ENCODE assay signal across 31 cellular contexts in genomic region chr12:1778911-1779310, GRCh38. TPM values are rescaled to one million over a fixed set of nuclear protein-coding genes. Genes with fewer than 3 reads are reported as not detected.
DNase-seq lines count a peak whose midpoint lies in the region; ATAC-seq and TF ChIP-seq lines count a peak whose summit lies in the region.
"Had no signal": no experiment of that assay in that cellular context is flagged by ENCODE, and none has a peak within 500 bp of the region (broad histone marks: within the 10 kb centered on the region; RNA-seq: fewer than 3 reads in every experiment).

No MANE protein-coding gene starts in this region.

- peaks cover 9% of the 10 kb centered on the region for H4K20me1 ChIP-seq in mammary epithelial cell (ENCODE audit: insufficient read depth, low read length)

- H3K9me3 ChIP-seq in mammary epithelial cell (replicated peaks; ENCODE audit: insufficient read depth, low read length) (no peaks in the 10 kb centered on the region), thoracic aorta (no peaks in the 10 kb centered on the region)
- H3K9me3 ChIP-seq: left lung, psoas muscle, sigmoid colon, upper lobe of left lung had no signal

- H3K27ac ChIP-seq in mammary epithelial cell (ENCODE audit: insufficient read depth, low read depth, low read length) (no peak overlapping the region), caudate nucleus (ENCODE audit: low read depth, low read length) (peak overlapping the region; percentile 92), thoracic aorta (no peak overlapping the region)
- H3K27ac ChIP-seq: 22Rv1, brain microvascular endothelial cell, C4-2B, psoas muscle, sigmoid colon, upper lobe of left lung had no signal

- dilution Hi-C loops in mammary epithelial cell (cut with HindIII; ENCODE audit: low sequenced_read_pairs), result loop anchor here (25.0 kb wide), 1 partner anchor 117 kb away; no protein-coding TSS in a partner anchor

- H3K36me3 Mint-ChIP-seq in MCF 10A (ENCODE audit: insufficient read depth, unreplicated experiment), result peaks cover 23% of the 10 kb centered on the region
- H3K36me3 Mint-ChIP-seq in type B pancreatic cell, result peaks cover 48% of the 10 kb centered on the region

- no peak overlapping the region for H2AFZ ChIP-seq in mammary epithelial cell (ENCODE audit: low read depth, low read length)

- intact Hi-C loops in MCF 10A (cut with micrococcal nuclease), result loop anchor here (2.0 kb wide), 1 partner anchor 88 kb away; the partner anchor contains the start of gene ADIPOR2
- intact Hi-C loops in mammary epithelial cell (cut with micrococcal nuclease), result loop anchor here (5.0 kb wide), 1 partner anchor 87 kb away; the partner anchor contains the start of gene ADIPOR2
- intact Hi-C loops in left ventricle myocardium superior (cut with micrococcal nuclease), result no loop called here

- H3K27me3 Mint-ChIP-seq in MCF 10A (ENCODE audit: insufficient read depth, unreplicated experiment) (no peaks in the 10 kb centered on the region), type B pancreatic cell (peaks cover 14% of the 10 kb centered on the region)
- H3K27me3 Mint-ChIP-seq: activated CD4-positive, alpha-beta memory T cell treated with anti-CD3 and anti-CD28 coated beads, Interleukin-2, amount 10 ng/mL, durations not matched to agents 7 days and 5 days; activated naive CD4-positive, alpha-beta T cell treated with anti-CD3 and anti-CD28 coated beads, Interleukin-2, amount 10 ng/mL, durations not matched to agents 7 days and 5 days; naive B cell; stimulated activated naive CD8-positive, alpha-beta T cell treated with anti-CD3 and anti-CD28 coated beads, Interleukin-15, amount 100 ng/mL, for 72 hours had no signal

- POLR2A ChIA-PET in MCF 10A (lab: Yijun Ruan, JAX), result interaction anchor here (0.7 to 1.6 kb wide), 3 partner anchors 77 to 88 kb away, joined by 3 to 6 read pairs (median 3); partner anchors contain the start of gene ADIPOR2

- TF ChIP-seq CTCF in MCF 10A (IDR thresholded peaks at IDR 0.05; ENCODE audit: unreplicated experiment) (no peak), mammary epithelial cell (conservative IDR thresholded peaks at IDR 0.05 in 1 of 2, IDR thresholded peaks at IDR 0.05 in 1 of 2; ENCODE audit: extremely low read depth in 1 of 2, insufficient read depth in 1 of 2, low read depth in 1 of 2, low read length in 2 of 2) (no peak), thoracic aorta (IDR thresholded peaks at IDR 0.05) (no peak), type B pancreatic cell (conservative IDR thresholded peaks at IDR 0.05) (no peak)

- no peak overlapping the region for H3K4me3 ChIP-seq in mammary epithelial cell (replicated peaks in 1 of 3; ENCODE audit: insufficient read depth in 1 of 3, low read depth in 2 of 3, low read length in 3 of 3)
- H3K4me3 ChIP-seq in thoracic aorta, result no peak overlapping the region
- H3K4me3 ChIP-seq: left lung, psoas muscle, sigmoid colon, upper lobe of left lung had no signal

- WGBS in mammary epithelial cell (ENCODE audit: low coverage, missing lambda C conversion rate), result 38% methylated on average over 3 of the region's 4 CpGs

- H3K4me1 Mint-ChIP-seq in MCF 10A (ENCODE audit: insufficient read depth, unreplicated experiment), result peaks cover 45% of the 10 kb centered on the region
- H3K4me1 Mint-ChIP-seq in type B pancreatic cell (ENCODE audit: unreplicated experiment), result peaks cover 21% of the 10 kb centered on the region
- H3K4me1 Mint-ChIP-seq: activated naive CD4-positive, alpha-beta T cell treated with anti-CD3 and anti-CD28 coated beads, Interleukin-2, amount 10 ng/mL, durations not matched to agents 7 days and 5 days had no signal

- BruUV-seq in MCF 10A (replicated peaks; lab: Mats Ljungman, UMichigan), result TSS peak; percentile 12
- no TSS peak for BruUV-seq in mammary epithelial cell (replicated peaks; lab: Mats Ljungman, UMichigan)

- peak; percentile 31 for ATAC-seq in left ventricle myocardium superior
- ATAC-seq in thoracic aorta (ENCODE audit: insufficient number of reproducible peaks, low FRiP score, low read depth), result peak; percentile 55
- ATAC-seq: left lung; psoas muscle; stimulated activated naive CD8-positive, alpha-beta T cell treated with anti-CD3 and anti-CD28 coated beads, Interleukin-15, amount 100 ng/mL, for 72 hours had no signal

- peaks cover 60% of the 10 kb centered on the region for H3K79me2 ChIP-seq in mammary epithelial cell (ENCODE audit: insufficient read depth, low read length)

- no peak overlapping the region for H3K4me2 ChIP-seq in mammary epithelial cell (ENCODE audit: insufficient read depth, low read depth, low read length)

- no peak overlapping the region for H3K9ac ChIP-seq in mammary epithelial cell (ENCODE audit: insufficient read depth, low read length)

- H3K4me3 Mint-ChIP-seq in MCF 10A (ENCODE audit: unreplicated experiment) (no peak overlapping the region), type B pancreatic cell (no peak overlapping the region)
- H3K4me3 Mint-ChIP-seq: activated CD4-positive, alpha-beta memory T cell treated with anti-CD3 and anti-CD28 coated beads, Interleukin-2, amount 10 ng/mL, durations not matched to agents 7 days and 5 days; activated naive CD4-positive, alpha-beta T cell treated with anti-CD3 and anti-CD28 coated beads, Interleukin-2, amount 10 ng/mL, durations not matched to agents 7 days and 5 days; naive B cell; stimulated activated naive CD8-positive, alpha-beta T cell treated with anti-CD3 and anti-CD28 coated beads, Interleukin-15, amount 100 ng/mL, for 72 hours had no signal

- peaks cover 32% of the 10 kb centered on the region for H3K4me1 ChIP-seq in mammary epithelial cell (ENCODE audit: insufficient read depth, low read length)
- peaks cover 7 to 20% of the 10 kb centered on the region in 2 donors for H3K4me1 ChIP-seq in thoracic aorta (ENCODE audit: control insufficient read depth in 1 of 2, low read depth in 2 of 2)

- peaks cover 9% of the 10 kb centered on the region for H3K36me3 ChIP-seq in mammary epithelial cell (ENCODE audit: insufficient read depth, low read length)
- no peaks in the 10 kb centered on the region for H3K36me3 ChIP-seq in thoracic aorta
- H3K36me3 ChIP-seq: brain microvascular endothelial cell had no signal

- in situ Hi-C loops in mammary epithelial cell (cut with MboI; ENCODE audit: low sequenced_read_pairs in 2 of 2), result no loop called here

- H3K27ac Mint-ChIP-seq in MCF 10A (ENCODE audit: low read depth, unreplicated experiment) (no peak overlapping the region), type B pancreatic cell (no peak overlapping the region)
- H3K27ac Mint-ChIP-seq: activated CD4-positive, alpha-beta memory T cell treated with anti-CD3 and anti-CD28 coated beads, Interleukin-2, amount 10 ng/mL, durations not matched to agents 7 days and 5 days; activated naive CD4-positive, alpha-beta T cell treated with anti-CD3 and anti-CD28 coated beads, Interleukin-2, amount 10 ng/mL, durations not matched to agents 7 days and 5 days had no signal

- H3K9me3 Mint-ChIP-seq in MCF 10A (ENCODE audit: unreplicated experiment) (no peaks in the 10 kb centered on the region), type B pancreatic cell (no peaks in the 10 kb centered on the region)
- H3K9me3 Mint-ChIP-seq: activated CD4-positive, alpha-beta memory T cell treated with anti-CD3 and anti-CD28 coated beads, Interleukin-2, amount 10 ng/mL, durations not matched to agents 7 days and 5 days; activated naive CD4-positive, alpha-beta T cell treated with anti-CD3 and anti-CD28 coated beads, Interleukin-2, amount 10 ng/mL, durations not matched to agents 7 days and 5 days; naive B cell; stimulated activated naive CD8-positive, alpha-beta T cell treated with anti-CD3 and anti-CD28 coated beads, Interleukin-15, amount 100 ng/mL, for 72 hours had no signal

- no peaks in the 10 kb centered on the region for H3K27me3 ChIP-seq in mammary epithelial cell (ENCODE audit: insufficient read depth, low read length)
- no peaks in the 10 kb centered on the region for H3K27me3 ChIP-seq in thoracic aorta (replicated peaks; ENCODE audit: insufficient read depth)
- H3K27me3 ChIP-seq: brain microvascular endothelial cell, left lung, sigmoid colon, upper lobe of left lung had no signal

- CTCF ChIA-PET in MCF 10A (lab: Yijun Ruan, JAX) (interaction anchor here (1.8 kb wide), 1 partner anchor 12 kb away, joined by 11 read pairs; no protein-coding TSS in a partner anchor), mammary epithelial cell (lab: Charles Lee; ENCODE audit: low non-redundant PET) (no interaction called here)

- DNase-seq in MCF 10A (ENCODE audit: unreplicated experiment), result peak; percentile 14
- no peak for DNase-seq in mammary epithelial cell
- DNase-seq in caudate nucleus (lab: John Stamatoyannopoulos, UW), result no peak
- DNase-seq in left ventricle myocardium superior, result no peak
- no peak for DNase-seq in thoracic aorta (ENCODE audit: low spot score)
- no peak for DNase-seq in type B pancreatic cell (ENCODE audit: extremely low spot score, unreplicated experiment)
- DNase-seq in occipital lobe (lab: John Stamatoyannopoulos, UW), result no peak
- no peak for DNase-seq in NCI-H187 treated with DMSO at 0.1 percent for 48 hours (lab: John Stamatoyannopoulos, UW)
- DNase-seq: activated CD4-positive, alpha-beta memory T cell treated with anti-CD3 and anti-CD28 coated beads, Interleukin-2, amount 10 ng/mL, durations not matched to agents 7 days and 5 days; activated CD8-positive, alpha-beta memory T cell treated with anti-CD3 and anti-CD28 coated beads, Interleukin-2, amount 50 U/mL, for 48 hours; activated naive CD4-positive, alpha-beta T cell treated with anti-CD3 and anti-CD28 coated beads, Interleukin-2, amount 10 ng/mL, durations not matched to agents 7 days and 5 days; brain microvascular endothelial cell; DMS79; effector CD8-positive, alpha-beta T cell; Kasumi-1; left lung; MV-4-11; naive B cell; NCI-H1436 treated with DMSO at 0.1 percent for 48 hours; NCI-H345; psoas muscle; SHP77; sigmoid colon; stimulated activated CD4-positive, alpha-beta T cell treated with anti-CD3 and anti-CD28 coated beads, Interleukin-12 subunit alpha, Interleukin-12 subunit beta, amount 100 ng/mL, for 4 hours; stimulated activated CD4-positive, alpha-beta T cell treated with anti-CD3 and anti-CD28 coated beads, Interleukin-2, amount 100 ng/mL, for 48 hours; stimulated activated naive CD8-positive, alpha-beta T cell treated with anti-CD3 and anti-CD28 coated beads, Interleukin-15, amount 100 ng/mL, for 72 hours; upper lobe of left lung had no signal

RNA-seq across cellular contexts. Expression of gene LRTM2, which starts 41.5 kb away (rescaled TPM):
- total RNA-seq in MCF 10A (2022) (not detected in 2 replicates), mammary epithelial cell (not detected), left ventricle myocardium superior (not detected), thoracic aorta (not detected), type B pancreatic cell (ENCODE audit: low replicate concordance) (0.12 and 0.95 TPM in 2 replicates), occipital lobe (4.5 TPM)
- polyA plus RNA-seq in mammary epithelial cell, result not detected
- not detected for polyA minus RNA-seq in mammary epithelial cell
- total RNA-seq: activated CD4-positive, alpha-beta memory T cell treated with anti-CD3 and anti-CD28 coated beads, Interleukin-2, amount 10 ng/mL, durations not matched to agents 7 days and 5 days; epithelial cell of proximal tubule; left lung; psoas muscle; T-helper 2 cell treated with Interferon-gamma antibody and Interleukin-4, amounts not matched to agents 100 ng/mL and 5 ng/mL, for 36 hours; upper lobe of left lung had no signal
- polyA plus RNA-seq: psoas muscle had no signal
